8 cellular contexts compared by ENCODE assay signal in genomic region chr11:83816572-83817187, GRCh38.
DNase-seq lines count a peak whose midpoint lies in the region; ATAC-seq and TF ChIP-seq lines count a peak whose summit lies in the region.

No MANE protein-coding gene starts in this region.

- no peaks in the 10 kb centered on the region for H3K4me1 Mint-ChIP-seq in activated CD8-positive, alpha-beta T cell treated with anti-CD3 and anti-CD28 coated beads for 36 hours (ENCODE audit: low read depth)
- H3K4me1 Mint-ChIP-seq in activated CD8-positive, alpha-beta T cell treated with anti-CD3 and anti-CD28 coated beads, Interleukin-2, amount 10 ng/mL, durations not matched to agents 7 days and 5 days (ENCODE audit: low read depth) = no peaks in the 10 kb centered on the region

- intact Hi-C loops in activated CD8-positive, alpha-beta T cell treated with anti-CD3 and anti-CD28 coated beads for 36 hours (cut with micrococcal nuclease) = loop anchor here (10.0 kb wide), 1 partner anchor 522 kb away; no protein-coding TSS in a partner anchor

- H3K4me3 Mint-ChIP-seq in activated CD8-positive, alpha-beta T cell treated with anti-CD3 and anti-CD28 coated beads for 36 hours = no peak overlapping the region
- H3K4me3 Mint-ChIP-seq in activated CD8-positive, alpha-beta T cell treated with anti-CD3 and anti-CD28 coated beads, Interleukin-2, amount 10 ng/mL, durations not matched to agents 7 days and 5 days = no peak overlapping the region

- CTCF ChIA-PET in activated CD8-positive, alpha-beta T cell treated with anti-CD3 and anti-CD28 coated beads for 36 hours (lab: Charles Lee) = interaction anchor here (0.9 to 3.2 kb wide), 8 partner anchors 10 to 949 kb away, joined by 3 to 20 read pairs (median 7); no protein-coding TSS in a partner anchor
- CTCF ChIA-PET in activated CD8-positive, alpha-beta T cell treated with anti-CD3 and anti-CD28 coated beads, Interleukin-2, amount 10 ng/mL, durations not matched to agents 7 days and 5 days (lab: Charles Lee) = interaction anchor here (1.0 to 3.7 kb wide), 9 partner anchors 11 to 1099 kb away, joined by 3 to 24 read pairs (median 4); no protein-coding TSS in a partner anchor

- no peak for ATAC-seq in activated CD8-positive, alpha-beta T cell treated with anti-CD3 and anti-CD28 coated beads for 36 hours
- no peak for ATAC-seq in activated CD8-positive, alpha-beta T cell treated with anti-CD3 and anti-CD28 coated beads, Interleukin-2, amount 10 ng/mL, durations not matched to agents 7 days and 5 days
- ATAC-seq in HG03039 (IDR thresholded peaks at IDR 0.05; ENCODE audit: unreplicated experiment) = no peak

- DNase-seq in activated CD8-positive, alpha-beta T cell treated with anti-CD3 and anti-CD28 coated beads for 36 hours = no peak
- no peak for DNase-seq in activated CD8-positive, alpha-beta T cell treated with anti-CD3 and anti-CD28 coated beads, Interleukin-2, amount 10 ng/mL, durations not matched to agents 7 days and 5 days
- DNase-seq in NCI-H69 (lab: John Stamatoyannopoulos, UW) (peak; percentile 79), dermis microvascular lymphatic vessel endothelial cell (ENCODE audit: low read depth in 2 of 2) (peak; percentile 6 to 23), retinal pigment epithelial cell (ENCODE audit: low read depth) (peak; percentile 4), epidermal melanocyte (ENCODE audit: insufficient read length, low spot score) (no peak)
- DNase-seq in stimulated activated CD4-positive, alpha-beta T cell treated with anti-CD3 and anti-CD28 coated beads, Interleukin-2, amount 100 ng/mL, for 24 hours = no peak

- no peak overlapping the region for H3K27ac Mint-ChIP-seq in activated CD8-positive, alpha-beta T cell treated with anti-CD3 and anti-CD28 coated beads for 36 hours
- H3K27ac Mint-ChIP-seq in activated CD8-positive, alpha-beta T cell treated with anti-CD3 and anti-CD28 coated beads, Interleukin-2, amount 10 ng/mL, durations not matched to agents 7 days and 5 days = no peak overlapping the region

- no peaks in the 10 kb centered on the region for H3K36me3 Mint-ChIP-seq in activated CD8-positive, alpha-beta T cell treated with anti-CD3 and anti-CD28 coated beads for 36 hours (ENCODE audit: low read depth)
- no peaks in the 10 kb centered on the region for H3K36me3 Mint-ChIP-seq in activated CD8-positive, alpha-beta T cell treated with anti-CD3 and anti-CD28 coated beads, Interleukin-2, amount 10 ng/mL, durations not matched to agents 7 days and 5 days (ENCODE audit: low read depth)

- POLR2A ChIA-PET in activated CD8-positive, alpha-beta T cell treated with anti-CD3 and anti-CD28 coated beads for 36 hours (lab: Charles Lee) = no interaction called here
- POLR2A ChIA-PET in activated CD8-positive, alpha-beta T cell treated with anti-CD3 and anti-CD28 coated beads, Interleukin-2, amount 10 ng/mL, durations not matched to agents 7 days and 5 days (lab: Charles Lee) = no interaction called here

- no peak overlapping the region for H3K4me3 ChIP-seq in retinal pigment epithelial cell (ENCODE audit: low read length)

- H3K9me3 Mint-ChIP-seq in activated CD8-positive, alpha-beta T cell treated with anti-CD3 and anti-CD28 coated beads for 36 hours = no peaks in the 10 kb centered on the region
- H3K9me3 Mint-ChIP-seq in activated CD8-positive, alpha-beta T cell treated with anti-CD3 and anti-CD28 coated beads, Interleukin-2, amount 10 ng/mL, durations not matched to agents 7 days and 5 days (ENCODE audit: insufficient read depth) = no peaks in the 10 kb centered on the region

- TF ChIP-seq CTCF in activated CD8-positive, alpha-beta T cell treated with anti-CD3 and anti-CD28 coated beads for 36 hours (IDR thresholded peaks at IDR 0.05) = peak; percentile 50
- peak; percentile 61 for TF ChIP-seq CTCF in retinal pigment epithelial cell (conservative IDR thresholded peaks at IDR 0.05; ENCODE audit: low read depth, low read length)

- H3K27me3 Mint-ChIP-seq in activated CD8-positive, alpha-beta T cell treated with anti-CD3 and anti-CD28 coated beads for 36 hours = no peaks in the 10 kb centered on the region
- H3K27me3 Mint-ChIP-seq in activated CD8-positive, alpha-beta T cell treated with anti-CD3 and anti-CD28 coated beads, Interleukin-2, amount 10 ng/mL, durations not matched to agents 7 days and 5 days (ENCODE audit: low read depth) = peaks cover 11% of the 10 kb centered on the region

Comparison
In these comparisons a context has a peak if more than half of its experiments do, and no peak if none do; other contexts are left out.
1. DNase-seq: peak in NCI-H69 (single experiment), dermis microvascular lymphatic vessel endothelial cell (2 of 2) and retinal pigment epithelial cell (single experiment); none in activated CD8-positive, alpha-beta T cell treated with anti-CD3 and anti-CD28 coated beads for 36 hours (single experiment), activated CD8-positive, alpha-beta T cell treated with anti-CD3 and anti-CD28 coated beads, Interleukin-2, amount 10 ng/mL, durations not matched to agents 7 days and 5 days (single experiment), epidermal melanocyte (single experiment) and stimulated activated CD4-positive, alpha-beta T cell treated with anti-CD3 and anti-CD28 coated beads, Interleukin-2, amount 100 ng/mL, for 24 hours (0 of 2).